In the genomic region with DNA sequence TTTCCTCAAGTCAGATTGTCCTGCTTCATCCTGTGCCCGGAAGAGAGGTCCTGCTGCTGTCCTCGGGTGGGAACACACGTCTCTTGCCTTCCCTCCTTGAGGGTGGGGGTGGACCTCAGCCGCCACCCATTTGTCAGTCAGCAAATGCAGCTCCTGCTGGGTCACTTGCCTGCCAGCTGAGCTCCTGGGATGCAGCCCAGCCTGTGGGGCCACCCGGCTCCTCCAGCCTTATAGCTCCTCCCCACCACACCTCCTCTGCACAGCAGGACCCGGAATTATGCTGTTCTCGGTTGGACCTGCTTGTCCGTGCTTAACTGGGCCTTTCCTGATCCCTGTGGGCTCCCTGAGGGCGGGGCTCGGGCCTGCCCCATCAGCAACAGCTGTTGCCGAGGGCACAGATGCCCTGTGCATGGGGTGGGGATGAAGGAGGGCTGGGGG, we compare ENCODE assay signal across 8 cellular contexts. TPM values are rescaled to one million over a fixed set of nuclear protein-coding genes. Genes with fewer than 3 reads are reported as not detected.
DNase-seq lines count a peak whose midpoint lies in the region; FAIRE-seq and TF ChIP-seq lines count a peak whose summit lies in the region.
"Had no signal": no experiment of that assay in that cellular context is flagged by ENCODE, and none has a peak within 500 bp of the region (broad histone marks: within the 10 kb centered on the region; RNA-seq: fewer than 3 reads in every experiment).

No MANE protein-coding gene starts in this region.

- H3K27me3 ChIP-seq in breast epithelium (no peaks in the 10 kb centered on the region), keratinocyte (ENCODE audit: control insufficient read depth, extremely low read depth, insufficient read depth, low read length) (no peaks in the 10 kb centered on the region), tibial artery (no peaks in the 10 kb centered on the region)

- peak overlapping the region; percentile 82 for H3K27ac Mint-ChIP-seq in type B pancreatic cell
- H3K27ac Mint-ChIP-seq: IgD-negative memory B cell had no signal

- intact Hi-C loops in breast epithelium (cut with DNase I; ENCODE audit: low total_unique reads) (loop anchor here (10.0 kb wide), 1 partner anchor 1624 kb away; no protein-coding TSS in a partner anchor), tibial artery (cut with DNase I; ENCODE audit: low total_unique reads) (no loop called here)

- H3K4me3 ChIP-seq in LNCaP clone FGC (ENCODE audit: low read depth, low read length) (0 out of 2 replicates have a peak overlapping the region, but pooled peaks have one; percentile 14), breast epithelium (peak overlapping the region in 1 of 3 donors; percentile 27), keratinocyte (ENCODE audit: control insufficient read depth in 2 of 3, extremely low read depth in 1 of 3, insufficient read depth in 2 of 3, low read depth in 1 of 3, low read length in 3 of 3) (peak overlapping the region in 1 of 3 experiments; percentile 20), tibial artery (no peak overlapping the region)

- peak overlapping the region; percentile 14 for H3K4me3 Mint-ChIP-seq in type B pancreatic cell
- H3K4me3 Mint-ChIP-seq: IgD-negative memory B cell had no signal

- H3K27ac ChIP-seq in breast epithelium (peak overlapping the region; percentile 91 to 97), keratinocyte (ENCODE audit: control insufficient read depth, insufficient read depth, low read length) (peak overlapping the region; percentile 56), tibial artery (peak overlapping the region in 1 of 2 donors; percentile 31)

- TF ChIP-seq POLR2A in breast epithelium (IDR thresholded peaks at IDR 0.05) = no peak

- DNase-seq in LNCaP clone FGC (ENCODE audit: low read depth) (peak; percentile 87), breast epithelium (ENCODE audit: low spot score in 2 of 2) (peak in 1 of 2 donors; percentile 61), keratinocyte (ENCODE audit: low read depth, low spot score) (no peak), type B pancreatic cell (ENCODE audit: extremely low spot score, unreplicated experiment) (no peak), tibial artery (no peak), NCI-H226 (no peak), GDM1 (lab: John Stamatoyannopoulos, UW) (no peak)

- H3K36me3 ChIP-seq in breast epithelium (no peaks in the 10 kb centered on the region), keratinocyte (ENCODE audit: control insufficient read depth in 2 of 2, extremely low read depth in 1 of 2, insufficient read depth in 2 of 2, low read length in 2 of 2) (no peaks in the 10 kb centered on the region), tibial artery (no peaks in the 10 kb centered on the region)

- H3K79me2 ChIP-seq in keratinocyte (ENCODE audit: control insufficient read depth, insufficient read depth, low read length) = peaks cover 78% of the 10 kb centered on the region

- H3K4me1 Mint-ChIP-seq in type B pancreatic cell (ENCODE audit: unreplicated experiment) = peaks cover 31% of the 10 kb centered on the region

- peak; percentile 91 for FAIRE-seq in keratinocyte (lab: Jason Lieb, UNC)

- H3K4me1 ChIP-seq in breast epithelium (peaks cover 53 to 60% of the 10 kb centered on the region in 2 donors), keratinocyte (ENCODE audit: control insufficient read depth, extremely low read depth, insufficient read depth, low read length) (peaks cover 70% of the 10 kb centered on the region), tibial artery (peaks cover 14 to 99% (median 80%) of the 10 kb centered on the region in 4 donors)

- no peaks in the 10 kb centered on the region for H3K27me3 Mint-ChIP-seq in type B pancreatic cell
- H3K27me3 Mint-ChIP-seq: IgD-negative memory B cell had no signal

- no peaks in the 10 kb centered on the region for H3K9me1 ChIP-seq in keratinocyte (ENCODE audit: control insufficient read depth, extremely low read depth, insufficient read depth, low read length)

- H3K4me2 ChIP-seq in keratinocyte (ENCODE audit: control insufficient read depth, extremely low read depth, insufficient read depth, low read depth, low read length) = peak overlapping the region; percentile 68

- H3K9me3 Mint-ChIP-seq in type B pancreatic cell = no peaks in the 10 kb centered on the region
- H3K9me3 Mint-ChIP-seq: IgD-negative memory B cell had no signal

- dilution Hi-C loops in keratinocyte (cut with MboI; ENCODE audit: extremely low pct_ligation_motif_present, low sequenced_read_pairs) = no loop called here

- H3K9me3 ChIP-seq in breast epithelium (no peaks in the 10 kb centered on the region), keratinocyte (ENCODE audit: control insufficient read depth, low read depth, low read length) (no peaks in the 10 kb centered on the region), tibial artery (no peaks in the 10 kb centered on the region)

- TF ChIP-seq CTCF in LNCaP clone FGC (IDR thresholded peaks at IDR 0.05; ENCODE audit: control insufficient read depth, extremely low read depth, insufficient read depth) (no peak), breast epithelium (IDR thresholded peaks at IDR 0.05) (no peak), keratinocyte (optimal IDR thresholded peaks at IDR 0.05 in 1 of 3, IDR thresholded peaks at IDR 0.05 in 1 of 3, conservative IDR thresholded peaks at IDR 0.05 in 1 of 3; ENCODE audit: extremely low read depth in 1 of 3, insufficient read depth in 2 of 3, low read length in 3 of 3) (no peak), type B pancreatic cell (conservative IDR thresholded peaks at IDR 0.05) (no peak), tibial artery (IDR thresholded peaks at IDR 0.05) (no peak)

- H3K36me3 Mint-ChIP-seq in type B pancreatic cell = no peaks in the 10 kb centered on the region

- H2AFZ ChIP-seq in keratinocyte (ENCODE audit: control insufficient read depth, low read length) = no peak overlapping the region

- no peaks in the 10 kb centered on the region for H4K20me1 ChIP-seq in keratinocyte (ENCODE audit: control insufficient read depth, extremely low read depth, insufficient read depth, low read length)

- H3K9ac ChIP-seq in keratinocyte (ENCODE audit: control insufficient read depth, extremely low read depth, insufficient read depth, low read length) = peak overlapping the region; percentile 9

RNA-seq across cellular contexts. Expression of gene RXRA, which starts 52.7 kb away (rescaled TPM):
- total RNA-seq in breast epithelium (10 to 100 TPM; 31.0 to 63.0 (median 31.5) TPM), type B pancreatic cell (ENCODE audit: low replicate concordance) (66.9 and 127 TPM in 2 replicates)
- 9.7 to 17.2 TPM (median 16.7 TPM) in 3 replicates for polyA plus RNA-seq in keratinocyte
- 15.9 TPM for polyA plus RNA-seq in keratinocyte (2011; ENCODE audit: low read depth)
- polyA plus RNA-seq in keratinocyte (2011; cell fraction: cytosol; rRNA removed) = 10.5 and 21.8 TPM in 2 replicates
- 19.4 and 29.5 TPM in 2 replicates for polyA plus RNA-seq in keratinocyte (2011; cell fraction: nucleus; rRNA removed)
- polyA plus RNA-seq in keratinocyte (2012; ENCODE audit: low replicate concordance) = 30.5 and 34.7 TPM in 2 replicates
- 19.2 to 55.3 TPM (median 30.6 TPM) in 3 replicates for polyA minus RNA-seq in keratinocyte
- 50.6 TPM for polyA minus RNA-seq in keratinocyte (2011; cell fraction: cytosol; rRNA and poly(A)+ RNA removed)
- polyA minus RNA-seq in keratinocyte (2011; cell fraction: nucleus; rRNA and poly(A)+ RNA removed) = 26.7 and 27.5 TPM in 2 replicates
